Comparison of ENCODE assay signal across 10 cellular contexts in genomic region chr2:183070942-183071844, GRCh38. TPM values are rescaled to one million over a fixed set of nuclear protein-coding genes. Genes with fewer than 3 reads are reported as not detected.
DNase-seq lines count a peak whose midpoint lies in the region; ATAC-seq and TF ChIP-seq lines count a peak whose summit lies in the region.
"Had no signal": no experiment of that assay in that cellular context is flagged by ENCODE, and none has a peak within 500 bp of the region (broad histone marks: within the 10 kb centered on the region; RNA-seq: fewer than 3 reads in every experiment).

No MANE protein-coding gene starts in this region.

- H3K4me1 Mint-ChIP-seq in stimulated activated effector memory CD8-positive, alpha-beta T cell treated with anti-CD3 and anti-CD28 coated beads, Interleukin-12 subunit alpha, Interleukin-12 subunit beta, amount 100 ng/mL, for 72 hours, result no peaks in the 10 kb centered on the region
- H3K4me1 Mint-ChIP-seq: naive B cell had no signal

- no peaks in the 10 kb centered on the region for H3K9me3 ChIP-seq in body of pancreas

- H3K4me1 ChIP-seq in body of pancreas, result no peaks in the 10 kb centered on the region

- ATAC-seq in body of pancreas (peak; percentile 55), GM21576 (IDR thresholded peaks at IDR 0.05; ENCODE audit: unreplicated experiment) (no peak), GM18870 (IDR thresholded peaks at IDR 0.05; ENCODE audit: unreplicated experiment) (no peak)
- ATAC-seq in stimulated activated effector memory CD8-positive, alpha-beta T cell treated with anti-CD3 and anti-CD28 coated beads, Interleukin-12 subunit alpha, Interleukin-12 subunit beta, amount 100 ng/mL, for 72 hours, result no peak

- no peak overlapping the region for H3K27ac ChIP-seq in body of pancreas
- H3K27ac ChIP-seq: KMS-11 had no signal

- WGBS in body of pancreas, 2 donors, result 47 to 67% methylated on average over 14 to 32 of the region's 34 CpGs

- DNase-seq in AG08395 (ENCODE audit: low spot score) (peak; percentile 29), H7 (peak; percentile 77), body of pancreas (peak; percentile 58 to 78 (median 69)), kidney tubule cell (ENCODE audit: low spot score) (peak; percentile 35), ureter (ENCODE audit: low spot score) (no peak)
- no peak for DNase-seq in stimulated activated effector memory CD8-positive, alpha-beta T cell treated with anti-CD3 and anti-CD28 coated beads, Interleukin-12 subunit alpha, Interleukin-12 subunit beta, amount 100 ng/mL, for 72 hours (ENCODE audit: low spot score in 2 of 2)
- DNase-seq: naive B cell had no signal

- peak; percentile 25 to 57 (median 44) for TF ChIP-seq CTCF in body of pancreas (IDR thresholded peaks at IDR 0.05)

- H3K4me3 ChIP-seq in H7 (ENCODE audit: insufficient read depth, low read depth, low read length) (no peak overlapping the region), body of pancreas (no peak overlapping the region)

- no peaks in the 10 kb centered on the region for H3K36me3 Mint-ChIP-seq in stimulated activated effector memory CD8-positive, alpha-beta T cell treated with anti-CD3 and anti-CD28 coated beads, Interleukin-12 subunit alpha, Interleukin-12 subunit beta, amount 100 ng/mL, for 72 hours
- H3K36me3 Mint-ChIP-seq: naive B cell had no signal

- intact Hi-C loops in body of pancreas (cut with DNase I), result no loop called here

- no peaks in the 10 kb centered on the region for H3K27me3 ChIP-seq in H7 (ENCODE audit: control insufficient read depth, insufficient read depth, low read length)
- no peaks in the 10 kb centered on the region for H3K27me3 ChIP-seq in body of pancreas

- H3K27ac Mint-ChIP-seq in stimulated activated effector memory CD8-positive, alpha-beta T cell treated with anti-CD3 and anti-CD28 coated beads, Interleukin-12 subunit alpha, Interleukin-12 subunit beta, amount 100 ng/mL, for 72 hours, result no peak overlapping the region
- H3K27ac Mint-ChIP-seq: naive B cell had no signal

- no peaks in the 10 kb centered on the region for H3K9me3 Mint-ChIP-seq in stimulated activated effector memory CD8-positive, alpha-beta T cell treated with anti-CD3 and anti-CD28 coated beads, Interleukin-12 subunit alpha, Interleukin-12 subunit beta, amount 100 ng/mL, for 72 hours

- H3K36me3 ChIP-seq in H7 (replicated peaks; ENCODE audit: control insufficient read depth, insufficient read depth, low read length) (no peaks in the 10 kb centered on the region), body of pancreas (replicated peaks in 1 of 2; ENCODE audit: insufficient read depth in 1 of 2, low read depth in 2 of 2) (no peaks in the 10 kb centered on the region)

- no peak for TF ChIP-seq POLR2A in body of pancreas (IDR thresholded peaks at IDR 0.05)

- no peak overlapping the region for H3K4me3 Mint-ChIP-seq in stimulated activated effector memory CD8-positive, alpha-beta T cell treated with anti-CD3 and anti-CD28 coated beads, Interleukin-12 subunit alpha, Interleukin-12 subunit beta, amount 100 ng/mL, for 72 hours

RNA-seq across cellular contexts. Expression of gene DUSP19, which starts 7.4 kb away (rescaled TPM):
- total RNA-seq in H7 (2014; rRNA removed; shearing (Covaris generic)), result 0.66 and 1.3 TPM in 2 replicates
- total RNA-seq in body of pancreas, result 1 to 10 TPM; 1.6 to 2.0 TPM
- total RNA-seq in ureter, result 7.0 TPM

RNA-seq across cellular contexts. Expression of gene NCKAP1, which starts 32.9 kb away (rescaled TPM):
- 135 and 178 TPM in 2 replicates for total RNA-seq in H7 (2014; rRNA removed; shearing (Covaris generic))
- total RNA-seq in body of pancreas (10 to 100 TPM; 19.8 to 59.9 TPM), ureter (174 TPM)

RNA-seq across cellular contexts. Expression of gene NUP35, which starts 53.0 kb away (rescaled TPM):
- total RNA-seq in H7 (2014; rRNA removed; shearing (Covaris generic)), result 33.4 and 38.4 TPM in 2 replicates
- total RNA-seq in body of pancreas (1 to 10 TPM; 4.0 to 6.2 TPM), ureter (27.9 TPM)

Comparison
In these comparisons a context has a peak if more than half of its experiments do, and no peak if none do; other contexts are left out.
1. DNase-seq: peak in AG08395 (single experiment), H7 (single experiment), body of pancreas (4 of 4) and kidney tubule cell (single experiment); none in stimulated activated effector memory CD8-positive, alpha-beta T cell treated with anti-CD3 and anti-CD28 coated beads, Interleukin-12 subunit alpha, Interleukin-12 subunit beta, amount 100 ng/mL, for 72 hours (0 of 2) and ureter (single experiment).